ENCODE assay signal across 24 cellular contexts in the genomic region with DNA sequence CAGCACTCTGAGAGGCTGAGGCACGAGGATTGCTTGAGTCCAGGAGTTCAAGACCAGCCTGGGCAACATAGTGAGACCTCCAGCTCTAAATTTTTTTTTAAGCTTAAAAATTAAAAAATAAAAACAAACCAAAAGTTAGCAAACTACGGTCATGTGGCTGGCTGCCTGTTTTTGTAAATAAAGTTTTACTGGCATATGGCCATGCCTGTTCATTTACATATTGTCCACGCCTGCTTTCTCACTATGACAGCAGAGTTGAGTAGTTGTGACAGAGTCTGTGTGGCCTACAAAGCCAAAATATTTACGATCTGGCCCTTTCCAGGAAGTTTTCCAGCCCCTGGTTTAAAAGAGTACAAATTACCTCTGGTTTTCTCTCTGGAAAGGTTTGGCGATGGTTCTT. TPM values are rescaled to one million over a fixed set of nuclear protein-coding genes. Genes with fewer than 3 reads are reported as not detected.
DNase-seq lines count a peak whose midpoint lies in the region; ATAC-seq and TF ChIP-seq lines count a peak whose summit lies in the region.
"Had no signal": no experiment of that assay in that cellular context is flagged by ENCODE, and none has a peak within 500 bp of the region (broad histone marks: within the 10 kb centered on the region; RNA-seq: fewer than 3 reads in every experiment).

No MANE protein-coding gene starts in this region.

- H2BK15ac ChIP-seq in H9 (ENCODE audit: low read depth, low read length): no peak overlapping the region

- CTCF ChIA-PET in OCI-LY7 (lab: Charles Lee; ENCODE audit: unreplicated experiment): no interaction called here

- H2AFZ ChIP-seq in H9 (ENCODE audit: low read length) (no peak overlapping the region), OCI-LY7 (ENCODE audit: low read length) (no peak overlapping the region)
- H2AFZ ChIP-seq: GM23248, PC-9 had no signal

- intact Hi-C loops in OCI-LY7 (cut with micrococcal nuclease; ENCODE audit: unreplicated experiment): no loop called here
- intact Hi-C loops in tibial artery (cut with DNase I; ENCODE audit: low total_unique reads): no loop called here

- no CpG with 5 or more reads among the region's 5 CpGs for WGBS in H9 (ENCODE audit: extremely low coverage, insufficient read length, low lambda C conversion rate)

- H3K9ac ChIP-seq in H9 (ENCODE audit: extremely low read depth, insufficient read length, low read length): no peak overlapping the region
- H3K9ac ChIP-seq: GM23248, KMS-11 had no signal

- H3K9me3 ChIP-seq in H9 (ENCODE audit: control insufficient read depth, low read depth, low read length) (no peaks in the 10 kb centered on the region), OCI-LY7 (ENCODE audit: low read length) (no peaks in the 10 kb centered on the region), tibial artery (no peaks in the 10 kb centered on the region)

- no peak overlapping the region for H3K14ac ChIP-seq in H9 (ENCODE audit: insufficient read depth, low read length)

- H4K91ac ChIP-seq in H9 (ENCODE audit: insufficient read length, low read depth, low read length): no peak overlapping the region

- H3K4me2 ChIP-seq in H9 (ENCODE audit: insufficient read depth, insufficient read length, low read length) (no peak overlapping the region), OCI-LY7 (ENCODE audit: low read length) (peak overlapping the region; percentile 70)
- H3K4me2 ChIP-seq: KMS-11, PC-9 had no signal

- H3K4me1 ChIP-seq in H9 (ENCODE audit: insufficient read depth, low read length) (no peaks in the 10 kb centered on the region), OCI-LY7 (ENCODE audit: insufficient read depth, low read length, poor library complexity, severe bottlenecking) (peaks cover 42% of the 10 kb centered on the region), tibial artery (peaks cover 0 to 24% (median 17%) of the 10 kb centered on the region in 4 donors)

- no peak overlapping the region for H3K4ac ChIP-seq in H9 (ENCODE audit: low read depth, low read length)

- H3K4me3 ChIP-seq in OCI-LY7 (ENCODE audit: low read depth, low read length, poor library complexity, severe bottlenecking) (peak overlapping the region; percentile 54), tibial artery (no peak overlapping the region)
- H3K4me3 ChIP-seq: GM23248, PC-9 had no signal

- H3K36me3 ChIP-seq in OCI-LY7 (ENCODE audit: insufficient read depth, low read length) (peaks cover 55% of the 10 kb centered on the region), tibial artery (peaks cover 0 to 20% (median 13%) of the 10 kb centered on the region in 3 donors)

- no peaks in the 10 kb centered on the region for H3K9me3 Mint-ChIP-seq in H9

- no peak for TF ChIP-seq CTCF in 22Rv1 (IDR thresholded peaks at IDR 0.05)
- no peak for TF ChIP-seq CTCF in H9 (conservative IDR thresholded peaks at IDR 0.05)
- TF ChIP-seq CTCF in OCI-LY7 (conservative IDR thresholded peaks at IDR 0.05; ENCODE audit: low read length): no peak
- TF ChIP-seq CTCF in tibial artery (IDR thresholded peaks at IDR 0.05): no peak

- no TSS peak for BruUV-seq in OCI-LY7 (replicated peaks; lab: Mats Ljungman, UMichigan)

- H3K23ac ChIP-seq in H9 (ENCODE audit: insufficient read length, low read depth, low read length): no peak overlapping the region

- peaks cover 6% of the 10 kb centered on the region for H3K79me2 ChIP-seq in H9 (ENCODE audit: insufficient read depth, low read length)
- peaks cover 55% of the 10 kb centered on the region for H3K79me2 ChIP-seq in OCI-LY7 (ENCODE audit: insufficient read depth, low read depth, low read length)

- peaks cover 18 to 19% of the 10 kb centered on the region in 2 experiments for H3K4me1 Mint-ChIP-seq in H9

- no peak overlapping the region for H2BK12ac ChIP-seq in H9 (ENCODE audit: insufficient read length, low read depth, low read length)

- no peak overlapping the region for H4K5ac ChIP-seq in H9 (ENCODE audit: insufficient read length, low read depth, low read length)

- no peak overlapping the region for H3K18ac ChIP-seq in H9 (ENCODE audit: insufficient read length, low read depth, low read length)

- H2BK20ac ChIP-seq in H9 (ENCODE audit: low read depth, low read length, poor library complexity, severe bottlenecking): no peak overlapping the region

- H3K23me2 ChIP-seq in H9 (ENCODE audit: insufficient read length, low read depth, low read length, poor library complexity, severe bottlenecking): peaks cover 4% of the 10 kb centered on the region

- DNase-seq in H9: no peak
- DNase-seq in OCI-LY7 (ENCODE audit: low spot score): no peak
- peak; percentile 18 for DNase-seq in islet precursor cell
- DNase-seq in nucleus accumbens (lab: John Stamatoyannopoulos, UW): no peak
- no peak for DNase-seq in tibial artery
- DNase-seq in activated CD4-positive, CD25-positive, alpha-beta regulatory T cell (lab: John Stamatoyannopoulos, UW): no peak
- DNase-seq: DMS153, DND-41, GM23248, H7, IMR-90, NCI-H1105, NCI-H146, NCI-H2029, NCI-H446, NCI-H524 treated with DMSO at 0.1 percent for 48 hours, NCI-H774, PC-9, SHP77 had no signal

- no peak overlapping the region for H3K56ac ChIP-seq in H9 (ENCODE audit: insufficient read length, low read depth, low read length)

- no peak overlapping the region for H3T11ph ChIP-seq in H9 (ENCODE audit: low read length)

- no peak for ATAC-seq in HG02938 (IDR thresholded peaks at IDR 0.05; ENCODE audit: unreplicated experiment)

- H2AK5ac ChIP-seq in H9 (ENCODE audit: insufficient read length, low read length): no peak overlapping the region

- H4K20me1 ChIP-seq in H9 (ENCODE audit: control insufficient read depth, insufficient read depth, insufficient read length) (no peaks in the 10 kb centered on the region), OCI-LY7 (ENCODE audit: insufficient read depth, low read length) (no peaks in the 10 kb centered on the region; the same call in 1 of the 2 replicates)

- POLR2A ChIA-PET in OCI-LY7 (lab: Charles Lee): interaction anchor here (2.3 kb wide), 1 partner anchor 15 kb away, joined by 11 read pairs; no protein-coding TSS in a partner anchor

- H3K79me1 ChIP-seq in H9 (ENCODE audit: insufficient read depth, low read depth, low read length, poor library complexity, severe bottlenecking): peaks cover 3% of the 10 kb centered on the region

- H3K27ac Mint-ChIP-seq in H9: peak overlapping the region in 1 of 3 experiments; percentile 83; a peak in 1 of 7 replicates

- peaks cover 10 to 32% (median 27%) of the 10 kb centered on the region in 3 experiments for H3K36me3 Mint-ChIP-seq in H9 (ENCODE audit: insufficient read depth in 1 of 3, low read depth in 3 of 3)

- H4K8ac ChIP-seq in H9 (replicated peaks; ENCODE audit: insufficient read length, low read depth, low read length): no peak overlapping the region

- H3K27me3 Mint-ChIP-seq in H9 (ENCODE audit: low read depth): no peaks in the 10 kb centered on the region

- H3K4me3 Mint-ChIP-seq in H9: no peak overlapping the region

- H3K27me3 ChIP-seq in H9 (ENCODE audit: insufficient read depth, low read length) (no peaks in the 10 kb centered on the region), tibial artery (no peaks in the 10 kb centered on the region)

- H2BK120ac ChIP-seq in H9 (ENCODE audit: low read depth, low read length, poor library complexity, severe bottlenecking): peak overlapping the region; percentile 0

- 0 out of 2 replicates have a peak overlapping the region, but pooled peaks have one; percentile 5 for H3K27ac ChIP-seq in 22Rv1
- no peak overlapping the region for H3K27ac ChIP-seq in H9 (ENCODE audit: insufficient read length, low read depth, low read length)
- H3K27ac ChIP-seq in OCI-LY7 (ENCODE audit: low read depth, low read length, poor library complexity, severe bottlenecking): peak overlapping the region; percentile 56
- H3K27ac ChIP-seq in tibial artery: no peak overlapping the region
- H3K27ac ChIP-seq: GM23248, KMS-11, PC-9 had no signal

- no peaks in the 10 kb centered on the region for H3K9me2 ChIP-seq in OCI-LY7 (ENCODE audit: insufficient read depth, low read length)

- no peak overlapping the region for H2BK5ac ChIP-seq in H9 (ENCODE audit: insufficient read length, low read length)

RNA-seq across cellular contexts. Expression of a gene that starts 3.3 kb away (rescaled TPM):
- 9.9 and 10.0 TPM in 2 replicates for total RNA-seq in H9 (2021)
- total RNA-seq in OCI-LY7 (2014; rRNA removed; shearing (Covaris generic)): 13.2 and 13.7 TPM in 2 replicates
- 35.7 and 40.0 TPM in 2 replicates for total RNA-seq in OCI-LY7 (2022)

RNA-seq across cellular contexts. Expression of a gene that starts 30.9 kb away (rescaled TPM):
- total RNA-seq in H9 (2021) (0.44 TPM in 2 replicates), OCI-LY7 (2022) (59.4 and 74.0 TPM in 2 replicates)
- 42.7 and 50.6 TPM in 2 replicates for total RNA-seq in OCI-LY7 (2014; rRNA removed; shearing (Covaris generic))
- total RNA-seq: GM23248, IMR-90, M059J, PC-9, SK-MEL-5 had no signal

RNA-seq across cellular contexts. Expression of a gene that starts 46.4 kb away (rescaled TPM):
- total RNA-seq in H9 (2021) (10.1 and 10.6 TPM in 2 replicates), OCI-LY7 (2022) (75.4 and 84.8 TPM in 2 replicates)
- 38.3 and 45.5 TPM in 2 replicates for total RNA-seq in OCI-LY7 (2014; rRNA removed; shearing (Covaris generic))

Comparison
In these comparisons a context has a peak if more than half of its experiments do, and no peak if none do; other contexts are left out.
1. H3K27ac ChIP-seq: peak in 22Rv1 (single experiment) and OCI-LY7 (single experiment); none in H9 (single experiment) and tibial artery (0 of 2).
2. RNA of a gene that starts 30.9 kb away (total RNA-seq): 42.7 to 74.0 TPM in OCI-LY7; 0.44 TPM in H9; every median in the first group is over 10 times any median in the second.